In the genomic region with DNA sequence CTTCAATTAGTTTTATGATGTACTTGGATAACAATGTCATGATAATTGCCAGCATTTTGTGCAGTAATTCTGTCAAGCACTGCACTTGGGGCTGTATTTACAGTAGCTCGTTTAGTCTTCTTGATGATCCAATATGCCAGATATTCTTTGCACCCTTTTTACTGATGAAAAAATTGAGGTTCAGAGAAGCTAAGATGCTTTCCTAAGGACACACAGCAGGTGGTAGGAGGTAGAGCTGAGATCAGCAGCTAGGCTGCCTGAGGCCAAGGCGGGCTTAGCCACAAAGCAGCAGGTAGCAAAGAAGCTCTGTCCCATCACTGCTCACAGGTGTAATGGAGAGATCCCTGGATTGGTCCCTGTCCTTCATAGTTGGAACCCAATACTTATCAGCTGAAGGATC, we compare ENCODE assay signal across 2 cellular contexts.
TF ChIP-seq lines count a peak whose summit lies in the region.

No MANE protein-coding gene starts in this region.

TF ChIP-seq in HepG2, 621 proteins besides CTCF, POLR2A, EP300 and RAD21:
- TF ChIP-seq ZNF136 (CRISPR knock-in tag; IDR thresholded peaks at IDR 0.05; ENCODE audit: low read depth) = no peak
- no peak for TF ChIP-seq POGZ (CRISPR knock-in tag; IDR thresholded peaks at IDR 0.05)
- TF ChIP-seq ETV6 (CRISPR knock-in tag; conservative IDR thresholded peaks at IDR 0.05) = no peak
- no peak for TF ChIP-seq YEATS2 (CRISPR knock-in tag; IDR thresholded peaks at IDR 0.05; ENCODE audit: borderline replicate concordance)
- TF ChIP-seq TBL1XR1 (IDR thresholded peaks at IDR 0.05; ENCODE audit: borderline replicate concordance, low read length, partially characterized antibody) = no peak
- TF ChIP-seq ZNF768 (CRISPR knock-in tag; IDR thresholded peaks at IDR 0.05) = peak; percentile 92

TF ChIP-seq in K562, 482 proteins besides CTCF, POLR2A, EP300 and RAD21:
- TF ChIP-seq ZFP36 (IDR thresholded peaks at IDR 0.05; ENCODE audit: low read depth, low read length, partially characterized antibody) (peak; percentile 49), RBM25 (IDR thresholded peaks at IDR 0.05; ENCODE audit: low read depth, low read length, severe bottlenecking) (peak; percentile 84), BCOR (IDR thresholded peaks at IDR 0.05) (peak; percentile 58; the same call in 1 of the 2 replicates), ZNF134 (CRISPR knock-in tag; conservative IDR thresholded peaks at IDR 0.05) (no peak), CLOCK (CRISPR knock-in tag; IDR thresholded peaks at IDR 0.05; ENCODE audit: borderline replicate concordance) (no peak)
